1 cellular context compared by ENCODE assay signal in the genomic region with DNA sequence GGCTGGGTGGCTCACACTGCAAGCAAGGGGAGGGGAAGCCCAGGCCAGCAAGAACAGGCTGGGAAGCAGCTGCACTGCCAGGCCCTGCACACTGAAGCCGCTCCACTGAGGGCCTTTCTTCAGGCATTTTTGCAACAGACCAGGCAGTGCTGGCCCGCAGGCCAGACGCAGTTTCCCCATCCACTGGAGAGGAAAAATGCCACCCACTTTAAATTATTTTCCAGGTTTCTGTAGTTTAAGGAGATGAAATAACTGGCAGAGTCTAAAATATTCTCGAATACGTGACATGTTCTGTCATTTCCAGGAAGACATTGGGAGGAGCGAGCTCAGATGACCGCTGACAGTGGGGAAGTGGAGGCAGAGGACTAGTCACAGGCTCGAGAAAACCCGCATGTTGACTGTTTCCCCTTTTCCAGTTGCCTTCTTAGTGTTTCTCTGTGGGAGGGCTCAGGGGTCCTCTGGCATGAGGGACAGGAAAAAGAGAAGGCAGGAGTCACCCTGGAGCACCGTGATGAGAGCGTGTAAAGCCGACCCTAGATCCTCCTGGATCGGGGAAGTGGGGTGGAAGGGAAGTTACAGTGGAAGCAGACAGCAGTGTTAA.
TF ChIP-seq lines count a peak whose summit lies in the region.

No MANE protein-coding gene starts in this region.

TF ChIP-seq in SK-N-SH treated with all-trans-retinoic acid at 6 μM for 48 hours, 23 proteins besides CTCF, POLR2A, EP300 and RAD21 (continued from another document):
- TF ChIP-seq, protein P1, sequence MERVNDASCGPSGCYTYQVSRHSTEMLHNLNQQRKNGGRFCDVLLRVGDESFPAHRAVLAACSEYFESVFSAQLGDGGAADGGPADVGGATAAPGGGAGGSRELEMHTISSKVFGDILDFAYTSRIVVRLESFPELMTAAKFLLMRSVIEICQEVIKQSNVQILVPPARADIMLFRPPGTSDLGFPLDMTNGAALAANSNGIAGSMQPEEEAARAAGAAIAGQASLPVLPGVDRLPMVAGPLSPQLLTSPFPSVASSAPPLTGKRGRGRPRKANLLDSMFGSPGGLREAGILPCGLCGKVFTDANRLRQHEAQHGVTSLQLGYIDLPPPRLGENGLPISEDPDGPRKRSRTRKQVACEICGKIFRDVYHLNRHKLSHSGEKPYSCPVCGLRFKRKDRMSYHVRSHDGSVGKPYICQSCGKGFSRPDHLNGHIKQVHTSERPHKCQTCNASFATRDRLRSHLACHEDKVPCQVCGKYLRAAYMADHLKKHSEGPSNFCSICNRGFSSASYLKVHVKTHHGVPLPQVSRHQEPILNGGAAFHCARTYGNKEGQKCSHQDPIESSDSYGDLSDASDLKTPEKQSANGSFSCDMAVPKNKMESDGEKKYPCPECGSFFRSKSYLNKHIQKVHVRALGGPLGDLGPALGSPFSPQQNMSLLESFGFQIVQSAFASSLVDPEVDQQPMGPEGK (CRISPR knock-in tag; IDR thresholded peaks at IDR 0.05; ENCODE audit: borderline replicate concordance) = no peak
- TF ChIP-seq ZC3H10 (CRISPR knock-in tag; IDR thresholded peaks at IDR 0.05) = no peak
- TF ChIP-seq ZFP30 (CRISPR knock-in tag; IDR thresholded peaks at IDR 0.05) = no peak
- no peak for TF ChIP-seq ZNF8 (CRISPR knock-in tag; IDR thresholded peaks at IDR 0.05)
- TF ChIP-seq ESRRG (CRISPR knock-in tag; IDR thresholded peaks at IDR 0.05) = no peak
- TF ChIP-seq, protein P2, sequence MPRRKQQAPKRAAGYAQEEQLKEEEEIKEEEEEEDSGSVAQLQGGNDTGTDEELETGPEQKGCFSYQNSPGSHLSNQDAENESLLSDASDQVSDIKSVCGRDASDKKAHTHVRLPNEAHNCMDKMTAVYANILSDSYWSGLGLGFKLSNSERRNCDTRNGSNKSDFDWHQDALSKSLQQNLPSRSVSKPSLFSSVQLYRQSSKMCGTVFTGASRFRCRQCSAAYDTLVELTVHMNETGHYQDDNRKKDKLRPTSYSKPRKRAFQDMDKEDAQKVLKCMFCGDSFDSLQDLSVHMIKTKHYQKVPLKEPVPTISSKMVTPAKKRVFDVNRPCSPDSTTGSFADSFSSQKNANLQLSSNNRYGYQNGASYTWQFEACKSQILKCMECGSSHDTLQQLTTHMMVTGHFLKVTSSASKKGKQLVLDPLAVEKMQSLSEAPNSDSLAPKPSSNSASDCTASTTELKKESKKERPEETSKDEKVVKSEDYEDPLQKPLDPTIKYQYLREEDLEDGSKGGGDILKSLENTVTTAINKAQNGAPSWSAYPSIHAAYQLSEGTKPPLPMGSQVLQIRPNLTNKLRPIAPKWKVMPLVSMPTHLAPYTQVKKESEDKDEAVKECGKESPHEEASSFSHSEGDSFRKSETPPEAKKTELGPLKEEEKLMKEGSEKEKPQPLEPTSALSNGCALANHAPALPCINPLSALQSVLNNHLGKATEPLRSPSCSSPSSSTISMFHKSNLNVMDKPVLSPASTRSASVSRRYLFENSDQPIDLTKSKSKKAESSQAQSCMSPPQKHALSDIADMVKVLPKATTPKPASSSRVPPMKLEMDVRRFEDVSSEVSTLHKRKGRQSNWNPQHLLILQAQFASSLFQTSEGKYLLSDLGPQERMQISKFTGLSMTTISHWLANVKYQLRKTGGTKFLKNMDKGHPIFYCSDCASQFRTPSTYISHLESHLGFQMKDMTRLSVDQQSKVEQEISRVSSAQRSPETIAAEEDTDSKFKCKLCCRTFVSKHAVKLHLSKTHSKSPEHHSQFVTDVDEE (CRISPR knock-in tag; IDR thresholded peaks at IDR 0.05) = no peak
- TF ChIP-seq, protein P3, sequence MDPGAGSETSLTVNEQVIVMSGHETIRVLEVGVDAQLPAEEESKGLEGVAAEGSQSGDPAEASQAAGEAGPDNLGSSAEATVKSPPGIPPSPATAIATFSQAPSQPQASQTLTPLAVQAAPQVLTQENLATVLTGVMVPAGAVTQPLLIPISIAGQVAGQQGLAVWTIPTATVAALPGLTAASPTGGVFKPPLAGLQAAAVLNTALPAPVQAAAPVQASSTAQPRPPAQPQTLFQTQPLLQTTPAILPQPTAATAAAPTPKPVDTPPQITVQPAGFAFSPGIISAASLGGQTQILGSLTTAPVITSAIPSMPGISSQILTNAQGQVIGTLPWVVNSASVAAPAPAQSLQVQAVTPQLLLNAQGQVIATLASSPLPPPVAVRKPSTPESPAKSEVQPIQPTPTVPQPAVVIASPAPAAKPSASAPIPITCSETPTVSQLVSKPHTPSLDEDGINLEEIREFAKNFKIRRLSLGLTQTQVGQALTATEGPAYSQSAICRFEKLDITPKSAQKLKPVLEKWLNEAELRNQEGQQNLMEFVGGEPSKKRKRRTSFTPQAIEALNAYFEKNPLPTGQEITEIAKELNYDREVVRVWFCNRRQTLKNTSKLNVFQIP (CRISPR knock-in tag; IDR thresholded peaks at IDR 0.05; ENCODE audit: borderline replicate concordance, low read depth) = no peak
- TF ChIP-seq TCF4 (CRISPR knock-in tag; IDR thresholded peaks at IDR 0.05; ENCODE audit: borderline replicate concordance) = no peak
- TF ChIP-seq ZNF565 (CRISPR knock-in tag; conservative IDR thresholded peaks at IDR 0.05; ENCODE audit: low read depth) = no peak
- TF ChIP-seq ZNF70 (CRISPR knock-in tag; IDR thresholded peaks at IDR 0.05) = no peak
TF ChIP-seq in SK-N-SH treated with all-trans-retinoic acid at 6 μM for 48 hours: peak in this region for 0.
